ENCODE assay signal across 1 cellular context in the genomic region with DNA sequence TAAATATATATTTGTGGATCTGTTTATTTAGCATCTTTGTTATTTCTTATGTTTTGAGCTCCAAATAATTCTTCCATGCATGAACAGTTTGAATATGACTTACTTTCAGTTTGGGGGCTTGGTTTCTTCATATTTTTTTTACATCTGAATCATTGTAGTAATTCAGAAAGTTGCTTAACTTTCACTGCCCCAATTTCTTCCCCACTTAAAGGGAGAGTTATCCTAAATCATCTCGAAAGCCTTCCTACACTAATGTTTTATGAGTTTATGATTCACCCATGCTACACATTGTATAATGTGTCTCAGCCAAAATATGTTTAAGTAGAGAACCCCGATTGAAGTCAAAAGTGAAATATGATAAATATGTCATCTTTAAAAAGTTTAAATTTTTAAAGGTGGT.
TF ChIP-seq lines count a peak whose summit lies in the region.

No MANE protein-coding gene starts in this region.

TF ChIP-seq in GM12878, 131 proteins besides CTCF, POLR2A, EP300 and RAD21 (continued from another document):
- TF ChIP-seq ATF2 (IDR thresholded peaks at IDR 0.05; ENCODE audit: low read length): peak; percentile 40; the same call in 1 of the 2 replicates
- TF ChIP-seq MTA2 (IDR thresholded peaks at IDR 0.05; ENCODE audit: low read depth): peak; percentile 33; the same call in 1 of the 2 replicates
- TF ChIP-seq GABPA (IDR thresholded peaks at IDR 0.05; ENCODE audit: low read depth): no peak
- no peak for TF ChIP-seq NFYA (IDR thresholded peaks at IDR 0.05; ENCODE audit: borderline replicate concordance, low read depth, low read length)
- TF ChIP-seq ZNF384 (IDR thresholded peaks at IDR 0.05; ENCODE audit: borderline replicate concordance, low read depth, low read length): 0 out of 2 replicates have a peak, but pooled peaks have one; percentile 18
- TF ChIP-seq PRDM15 (CRISPR knock-in tag; IDR thresholded peaks at IDR 0.05): no peak
